8 cellular contexts compared by ENCODE assay signal in the genomic region with DNA sequence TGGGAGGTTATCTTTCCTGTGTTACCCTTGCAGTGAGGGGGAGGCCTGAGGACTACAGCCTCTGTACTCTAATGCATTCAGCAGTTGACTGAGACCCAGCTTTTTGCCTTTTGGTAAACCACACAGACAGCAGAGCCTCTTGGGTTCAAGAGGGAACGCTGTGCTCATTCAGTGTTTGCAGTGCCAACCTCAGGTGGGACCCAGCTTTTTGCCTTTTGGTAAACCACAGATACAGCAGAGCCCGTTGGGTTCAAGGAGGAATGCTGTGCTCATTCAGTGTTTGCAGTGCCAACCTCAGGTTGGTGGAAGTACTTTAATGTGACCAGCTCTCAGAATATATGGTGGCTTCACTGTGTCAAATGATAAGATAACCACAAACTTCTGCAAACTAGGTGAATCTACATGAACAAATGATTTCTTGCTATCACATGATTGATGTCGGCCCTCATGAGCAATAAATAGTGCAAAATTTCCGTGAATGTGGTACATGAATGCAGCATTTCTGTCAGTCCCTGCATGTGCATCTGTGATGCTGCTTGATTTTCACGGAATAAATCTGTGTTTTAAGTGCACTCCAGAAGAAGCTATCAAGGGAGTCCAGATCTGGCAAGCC. TPM values are rescaled to one million over a fixed set of nuclear protein-coding genes. Genes with fewer than 3 reads are reported as not detected.
A peak's percentile ranks its signal among the peaks of the same experiment; 100 is the strongest.
DNase-seq lines count a peak whose midpoint lies in the region; ATAC-seq, FAIRE-seq and TF ChIP-seq lines count a peak whose summit lies in the region.
"Had no signal": no experiment of that assay in that cellular context is flagged by ENCODE, and none has a peak within 500 bp of the region (broad histone marks: within the 10 kb centered on the region; RNA-seq: fewer than 3 reads in every experiment).

No MANE protein-coding gene starts in this region.

- FAIRE-seq in bronchial epithelial cell (lab: Jason Lieb, UNC), result peak; percentile 50
- FAIRE-seq in urothelium cell line (lab: Jason Lieb, UNC), result no peak

- TF ChIP-seq CTCF in HL-60 (IDR thresholded peaks at IDR 0.05; ENCODE audit: insufficient read depth, low read length) (no peak), bronchial epithelial cell (IDR thresholded peaks at IDR 0.05; ENCODE audit: insufficient read depth, low read length, severe bottlenecking) (no peak)

- H3K27me3 Mint-ChIP-seq in stimulated activated naive B cell treated with anti-CD40 and anti-IgM and Interleukin-4, amounts not matched to agents 10 μg/mL and 1 μg/mL and 100 μg/mL, for 72 hours, result peaks cover 0 to 6% of the 10 kb centered on the region in 2 donors

- DNase-seq in GM19238 (ENCODE audit: insufficient read length, low spot score) (peak; percentile 14), HL-60 (ENCODE audit: low read depth in 1 of 2, low spot score in 1 of 2) (peak in 1 of 2 experiments; percentile 55), bronchial epithelial cell (ENCODE audit: low read depth) (no peak), DMS 273 treated with DMSO at 0.1 percent for 48 hours (lab: John Stamatoyannopoulos, UW) (no peak), urothelium cell line (ENCODE audit: low spot score) (no peak), DMS153 treated with DMSO at 0.1 percent for 48 hours (lab: John Stamatoyannopoulos, UW; ENCODE audit: unreplicated experiment) (no peak)
- no peak for DNase-seq in stimulated activated naive B cell treated with anti-CD40 and anti-IgM and Interleukin-4, amounts not matched to agents 10 μg/mL and 1 μg/mL and 100 μg/mL, for 72 hours
- DNase-seq: NCI-H1048 had no signal

- ATAC-seq in stimulated activated naive B cell treated with anti-CD40 and anti-IgM and Interleukin-4, amounts not matched to agents 10 μg/mL and 1 μg/mL and 100 μg/mL, for 72 hours (replicated peaks), result peak; percentile 30 to 33

- H3K36me3 Mint-ChIP-seq in stimulated activated naive B cell treated with anti-CD40 and anti-IgM and Interleukin-4, amounts not matched to agents 10 μg/mL and 1 μg/mL and 100 μg/mL, for 72 hours, result peaks cover 0 to 1% of the 10 kb centered on the region in 2 donors

- no peaks in the 10 kb centered on the region for H3K27me3 ChIP-seq in HL-60 (ENCODE audit: insufficient read depth, poor library complexity, severe bottlenecking)
- peaks cover 20% of the 10 kb centered on the region for H3K27me3 ChIP-seq in bronchial epithelial cell (ENCODE audit: control insufficient read depth, insufficient read depth, low read length)

- no peaks in the 10 kb centered on the region for H3K36me3 ChIP-seq in bronchial epithelial cell (ENCODE audit: control insufficient read depth, insufficient read depth, low read length)

- peak overlapping the region; percentile 91 to 93 for H3K4me3 Mint-ChIP-seq in stimulated activated naive B cell treated with anti-CD40 and anti-IgM and Interleukin-4, amounts not matched to agents 10 μg/mL and 1 μg/mL and 100 μg/mL, for 72 hours

- H3K4me1 Mint-ChIP-seq in stimulated activated naive B cell treated with anti-CD40 and anti-IgM and Interleukin-4, amounts not matched to agents 10 μg/mL and 1 μg/mL and 100 μg/mL, for 72 hours, result peaks cover 31 to 51% of the 10 kb centered on the region in 2 donors

- H3K4me3 ChIP-seq in HL-60 (replicated peaks; ENCODE audit: insufficient read depth, low read length), result peak overlapping the region; percentile 63
- H3K4me3 ChIP-seq in bronchial epithelial cell (ENCODE audit: low read depth, low read length), result no peak overlapping the region

- no peaks in the 10 kb centered on the region for H3K9me3 Mint-ChIP-seq in stimulated activated naive B cell treated with anti-CD40 and anti-IgM and Interleukin-4, amounts not matched to agents 10 μg/mL and 1 μg/mL and 100 μg/mL, for 72 hours

- peak overlapping the region; percentile 95 for H3K27ac ChIP-seq in HL-60 (replicated peaks)

- H3K27ac Mint-ChIP-seq in stimulated activated naive B cell treated with anti-CD40 and anti-IgM and Interleukin-4, amounts not matched to agents 10 μg/mL and 1 μg/mL and 100 μg/mL, for 72 hours, result peak overlapping the region; percentile 47

RNA-seq across cellular contexts. Expression of a gene that starts 1.7 kb away (rescaled TPM):
- not detected in 2 replicates for total RNA-seq in bronchial epithelial cell
